In the genomic region with DNA sequence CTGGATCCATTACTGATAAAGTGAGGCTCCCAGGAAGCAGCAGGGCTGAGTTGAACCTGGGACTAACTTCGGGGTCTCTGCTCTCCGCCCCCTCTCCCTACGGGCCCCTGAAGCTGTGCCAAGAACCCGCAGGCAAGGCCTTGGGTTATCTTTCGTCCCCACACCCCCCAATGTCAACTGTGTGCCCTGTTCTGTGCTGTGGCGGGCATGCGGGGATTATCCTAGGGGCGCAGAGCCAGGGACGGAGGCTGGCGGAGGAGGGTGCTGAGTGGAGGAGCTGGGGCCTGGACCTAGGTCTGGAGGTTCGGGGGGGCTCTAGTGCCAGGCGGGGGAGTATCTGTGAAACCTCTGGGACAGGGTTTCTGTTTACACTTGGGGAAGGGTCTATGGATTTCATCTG, we compare ENCODE assay signal across 18 cellular contexts. TPM values are rescaled to one million over a fixed set of nuclear protein-coding genes. Genes with fewer than 3 reads are reported as not detected.
DNase-seq lines count a peak whose midpoint lies in the region; ATAC-seq, FAIRE-seq and TF ChIP-seq lines count a peak whose summit lies in the region.
"Had no signal": no experiment of that assay in that cellular context is flagged by ENCODE, and none has a peak within 500 bp of the region (broad histone marks: within the 10 kb centered on the region; RNA-seq: fewer than 3 reads in every experiment).

No MANE protein-coding gene starts in this region.

- CTCF ChIA-PET in activated CD8-positive, alpha-beta memory T cell treated with anti-CD3 and anti-CD28 coated beads, Interleukin-2, amount 10 ng/mL, durations not matched to agents 7 days and 5 days (lab: Charles Lee), result interaction anchor here (1.0 to 2.1 kb wide), 3 partner anchors 52 to 99 kb away, joined by 3 to 18 read pairs (median 4); a partner anchor contains a TSS
- CTCF ChIA-PET in T-cell (lab: Charles Lee), result no interaction called here

- peak overlapping the region; percentile 35 to 42 for H3K4ac ChIP-seq in mesenchymal stem cell (ENCODE audit: low read depth in 1 of 2, low read length in 2 of 2)

- no peak overlapping the region for H3K4me3 ChIP-seq in mesenchymal stem cell (ENCODE audit: insufficient read depth in 1 of 2, low read depth in 1 of 2, low read length in 2 of 2)
- no peak overlapping the region for H3K4me3 ChIP-seq in effector memory CD4-positive, alpha-beta T cell (ENCODE audit: insufficient read depth, low read depth, low read length, poor library complexity, severe bottlenecking)

- peak overlapping the region in 1 of 2 experiments; percentile 53 for H2BK12ac ChIP-seq in mesenchymal stem cell (ENCODE audit: low read length in 2 of 2)

- H3K23ac ChIP-seq in mesenchymal stem cell (ENCODE audit: low read length in 2 of 2), result peak overlapping the region in 1 of 2 experiments; percentile 43

- peaks cover 0 to 8% of the 10 kb centered on the region in 2 experiments for H3K27me3 ChIP-seq in mesenchymal stem cell (ENCODE audit: control insufficient read depth in 1 of 2, insufficient read depth in 1 of 2, low read length in 2 of 2)
- no peaks in the 10 kb centered on the region for H3K27me3 ChIP-seq in effector memory CD4-positive, alpha-beta T cell (replicated peaks; ENCODE audit: control insufficient read depth, insufficient read depth, low read length, poor library complexity, severe bottlenecking)

- no peak for TF ChIP-seq POLR2A in H54 (IDR thresholded peaks at IDR 0.05; ENCODE audit: low read depth, low read length)

- peak overlapping the region; percentile 83 for H4K8ac ChIP-seq in mesenchymal stem cell (ENCODE audit: low read length)

- DNase-seq in activated CD8-positive, alpha-beta memory T cell treated with anti-CD3 and anti-CD28 coated beads, Interleukin-2, amount 10 ng/mL, durations not matched to agents 7 days and 5 days, result no peak
- no peak for DNase-seq in activated CD8-positive, alpha-beta memory T cell treated with anti-CD3 and anti-CD28 coated beads for 24 hours
- DNase-seq in T-cell, result no peak
- DNase-seq in mesenchymal stem cell, result no peak
- DNase-seq in substantia nigra (lab: John Stamatoyannopoulos, UW), result no peak
- no peak for DNase-seq in OCI-M1 (lab: John Stamatoyannopoulos, UW)
- no peak for DNase-seq in effector memory CD4-positive, alpha-beta T cell
- no peak for DNase-seq in H54 (ENCODE audit: insufficient read length, low spot score)
- DNase-seq: activated naive CD4-positive, alpha-beta T cell treated with anti-CD3 and anti-CD28 coated beads, Interleukin-2, amount 10 ng/mL, durations not matched to agents 7 days and 5 days; GOT3; NCI-H2171 treated with DMSO at 0.1 percent for 48 hours had no signal

- peak overlapping the region; percentile 32 for H3K27ac Mint-ChIP-seq in activated CD8-positive, alpha-beta memory T cell treated with anti-CD3 and anti-CD28 coated beads, Interleukin-2, amount 10 ng/mL, durations not matched to agents 7 days and 5 days
- peak overlapping the region in 1 of 2 donors; percentile 73 for H3K27ac Mint-ChIP-seq in T-cell
- H3K27ac Mint-ChIP-seq: activated naive CD4-positive, alpha-beta T cell treated with anti-CD3 and anti-CD28 coated beads, Interleukin-2, amount 10 ng/mL, durations not matched to agents 7 days and 5 days; T-helper 2 cell treated with Interferon-gamma antibody and Interleukin-4, amounts not matched to agents 5 μg/mL and 100 μg/mL, for 36 hours had no signal

- H3K36me3 ChIP-seq in mesenchymal stem cell (ENCODE audit: control insufficient read depth in 1 of 2, insufficient read depth in 2 of 2, low read depth in 1 of 2, low read length in 2 of 2), result peaks cover 15 to 60% of the 10 kb centered on the region in 2 experiments
- H3K36me3 ChIP-seq in effector memory CD4-positive, alpha-beta T cell (ENCODE audit: control insufficient read depth, insufficient read depth, low read length), result peaks cover 6% of the 10 kb centered on the region

- 96% methylated on average over 10 of the region's 12 CpGs for WGBS in mesenchymal stem cell

- H3K4me1 ChIP-seq in mesenchymal stem cell (ENCODE audit: control insufficient read depth, insufficient read depth, low read depth, low read length), result peaks cover 18% of the 10 kb centered on the region
- H3K4me1 ChIP-seq in effector memory CD4-positive, alpha-beta T cell (ENCODE audit: control insufficient read depth, insufficient read depth, low read length, poor library complexity, severe bottlenecking), result peaks cover 31% of the 10 kb centered on the region

- peak overlapping the region in 1 of 2 experiments; percentile 47 for H3K18ac ChIP-seq in mesenchymal stem cell (ENCODE audit: low read depth in 1 of 2, low read length in 2 of 2)

- no peak for FAIRE-seq in H54 (lab: Jason Lieb, UNC)

- no peak overlapping the region for H3K4me3 Mint-ChIP-seq in activated CD8-positive, alpha-beta memory T cell treated with anti-CD3 and anti-CD28 coated beads, Interleukin-2, amount 10 ng/mL, durations not matched to agents 7 days and 5 days
- H3K4me3 Mint-ChIP-seq in T-cell, result peak overlapping the region in 2 of 3 donors; percentile 6 to 57
- H3K4me3 Mint-ChIP-seq: activated naive CD4-positive, alpha-beta T cell treated with anti-CD3 and anti-CD28 coated beads, Interleukin-2, amount 10 ng/mL, durations not matched to agents 7 days and 5 days; T-helper 2 cell treated with Interferon-gamma antibody and Interleukin-4, amounts not matched to agents 5 μg/mL and 100 μg/mL, for 36 hours had no signal

- H3K9ac ChIP-seq in mesenchymal stem cell (ENCODE audit: low read length), result no peak overlapping the region

- H3K36me3 Mint-ChIP-seq in activated CD8-positive, alpha-beta memory T cell treated with anti-CD3 and anti-CD28 coated beads, Interleukin-2, amount 10 ng/mL, durations not matched to agents 7 days and 5 days, result peaks cover 2% of the 10 kb centered on the region
- H3K36me3 Mint-ChIP-seq in T-cell, result peaks cover 14% of the 10 kb centered on the region

- no peak overlapping the region for H2BK5ac ChIP-seq in mesenchymal stem cell (ENCODE audit: low read depth, low read length, poor library complexity, severe bottlenecking)

- no peak for ATAC-seq in activated CD8-positive, alpha-beta memory T cell treated with anti-CD3 and anti-CD28 coated beads, Interleukin-2, amount 10 ng/mL, durations not matched to agents 7 days and 5 days
- no peak for ATAC-seq in T-cell (replicated peaks in 1 of 4)
- ATAC-seq: activated CD4-positive, CD25-positive, alpha-beta regulatory T cell treated with anti-CD3 and anti-CD28 coated beads, Interleukin-2, amount 50 U/mL, for 24 hours; Right ventricle myocardium inferior had no signal

- no peak overlapping the region for H2BK15ac ChIP-seq in mesenchymal stem cell (ENCODE audit: low read depth, poor library complexity, severe bottlenecking)

- peak overlapping the region; percentile 83 for H3K4me2 ChIP-seq in mesenchymal stem cell (ENCODE audit: low read length, poor library complexity, severe bottlenecking)

- POLR2A ChIA-PET in T-cell (lab: Charles Lee), result no interaction called here

- no peaks in the 10 kb centered on the region for H3K9me3 ChIP-seq in mesenchymal stem cell (ENCODE audit: control insufficient read depth, low read length)
- H3K9me3 ChIP-seq in effector memory CD4-positive, alpha-beta T cell (ENCODE audit: control insufficient read depth, low read length), result no peaks in the 10 kb centered on the region

- peak overlapping the region in 1 of 2 experiments; percentile 91 for H3K14ac ChIP-seq in mesenchymal stem cell (ENCODE audit: low read length in 2 of 2)

- peaks cover 4% of the 10 kb centered on the region for H3K79me1 ChIP-seq in mesenchymal stem cell (replicated peaks; ENCODE audit: low read length, poor library complexity, severe bottlenecking)

- no peaks in the 10 kb centered on the region for H3K27me3 Mint-ChIP-seq in activated CD8-positive, alpha-beta memory T cell treated with anti-CD3 and anti-CD28 coated beads, Interleukin-2, amount 10 ng/mL, durations not matched to agents 7 days and 5 days
- no peaks in the 10 kb centered on the region for H3K27me3 Mint-ChIP-seq in T-cell

- no peak overlapping the region for H2AK5ac ChIP-seq in mesenchymal stem cell (ENCODE audit: low read length, severe bottlenecking)

- peak overlapping the region; percentile 74 for H2BK120ac ChIP-seq in mesenchymal stem cell (ENCODE audit: low read depth, low read length)

- H3K27ac ChIP-seq in mesenchymal stem cell (ENCODE audit: low read length, poor library complexity, severe bottlenecking), result no peak overlapping the region
- H3K27ac ChIP-seq in substantia nigra (ENCODE audit: low read depth, low read length, poor library complexity, severe bottlenecking), result peak overlapping the region; percentile 33
- H3K27ac ChIP-seq in effector memory CD4-positive, alpha-beta T cell (ENCODE audit: insufficient read depth, low read length, poor library complexity, severe bottlenecking), result no peak overlapping the region

- peaks cover 45% of the 10 kb centered on the region for H3K4me1 Mint-ChIP-seq in activated CD8-positive, alpha-beta memory T cell treated with anti-CD3 and anti-CD28 coated beads, Interleukin-2, amount 10 ng/mL, durations not matched to agents 7 days and 5 days
- H3K4me1 Mint-ChIP-seq in T-cell, result peaks cover 18 to 45% (median 42%) of the 10 kb centered on the region in 3 donors

- H4K91ac ChIP-seq in mesenchymal stem cell (ENCODE audit: low read length), result peak overlapping the region; percentile 43

- H2AFZ ChIP-seq in mesenchymal stem cell (ENCODE audit: low read depth, low read length), result no peak overlapping the region

- H3K9me3 Mint-ChIP-seq in activated CD8-positive, alpha-beta memory T cell treated with anti-CD3 and anti-CD28 coated beads, Interleukin-2, amount 10 ng/mL, durations not matched to agents 7 days and 5 days (ENCODE audit: low read depth), result no peaks in the 10 kb centered on the region
- H3K9me3 Mint-ChIP-seq in T-cell, result no peaks in the 10 kb centered on the region
- H3K9me3 Mint-ChIP-seq: activated naive CD4-positive, alpha-beta T cell treated with anti-CD3 and anti-CD28 coated beads, Interleukin-2, amount 10 ng/mL, durations not matched to agents 7 days and 5 days; T-helper 2 cell treated with Interferon-gamma antibody and Interleukin-4, amounts not matched to agents 5 μg/mL and 100 μg/mL, for 36 hours had no signal

RNA-seq across cellular contexts. Expression of a gene that starts 26.4 kb away (rescaled TPM):
- total RNA-seq in activated CD8-positive, alpha-beta memory T cell treated with anti-CD3 and anti-CD28 coated beads, Interleukin-2, amount 10 ng/mL, durations not matched to agents 7 days and 5 days, result 10 to 100 TPM; 16.0 to 17.8 TPM
- 10 to 100 TPM; 18.4 to 27.1 (median 23.1) TPM for total RNA-seq in T-cell
- polyA plus RNA-seq in mesenchymal stem cell (2013, experiment 1 of 2), result 6.8 TPM
- 6.4 TPM for polyA plus RNA-seq in mesenchymal stem cell (2013, experiment 2 of 2)

RNA-seq across cellular contexts. Expression of a gene that starts 27.4 kb away (rescaled TPM):
- total RNA-seq in activated CD8-positive, alpha-beta memory T cell treated with anti-CD3 and anti-CD28 coated beads, Interleukin-2, amount 10 ng/mL, durations not matched to agents 7 days and 5 days, result 10 to 100 TPM; 82.5 to 94.3 TPM
- 100 to 1,000 TPM in 3 of 5 donors, 10 to 100 TPM in 2; 67.3 to 118 (median 110) TPM for total RNA-seq in T-cell
- polyA plus RNA-seq in mesenchymal stem cell (2013, experiment 1 of 2), result 14.8 TPM
- polyA plus RNA-seq in mesenchymal stem cell (2013, experiment 2 of 2), result 14.2 TPM

RNA-seq across cellular contexts. Expression of a gene that starts 41.5 kb away (rescaled TPM):
- total RNA-seq in activated CD8-positive, alpha-beta memory T cell treated with anti-CD3 and anti-CD28 coated beads, Interleukin-2, amount 10 ng/mL, durations not matched to agents 7 days and 5 days, result under 1 TPM; 0.29 to 0.47 TPM
- under 1 TPM in 1 of 5 donors, not detected in 4; 0.09 TPM for total RNA-seq in T-cell
- polyA plus RNA-seq in mesenchymal stem cell (2013, experiment 1 of 2), result 4.7 TPM
- polyA plus RNA-seq in mesenchymal stem cell (2013, experiment 2 of 2), result 3.7 TPM
- total RNA-seq: left lobe of liver had no signal
- polyA plus RNA-seq: neural cell had no signal

RNA-seq across cellular contexts. Expression of a gene that starts 48.3 kb away (rescaled TPM):
- not detected for total RNA-seq in activated CD8-positive, alpha-beta memory T cell treated with anti-CD3 and anti-CD28 coated beads, Interleukin-2, amount 10 ng/mL, durations not matched to agents 7 days and 5 days
- not detected for total RNA-seq in T-cell
- not detected for polyA plus RNA-seq in mesenchymal stem cell (2013, experiment 1 of 2)
- not detected for polyA plus RNA-seq in mesenchymal stem cell (2013, experiment 2 of 2)
- total RNA-seq: A172, left lobe of liver, right cardiac atrium, Right ventricle myocardium inferior had no signal
- polyA plus RNA-seq: neural cell, right cardiac atrium had no signal

RNA-seq across cellular contexts. Expression of a gene that starts 51.9 kb away (rescaled TPM):
- 10 to 100 TPM; 29.7 to 60.3 TPM for total RNA-seq in activated CD8-positive, alpha-beta memory T cell treated with anti-CD3 and anti-CD28 coated beads, Interleukin-2, amount 10 ng/mL, durations not matched to agents 7 days and 5 days
- total RNA-seq in T-cell, result 10 to 100 TPM; 44.2 to 82.4 (median 66.5) TPM
- polyA plus RNA-seq in mesenchymal stem cell (2013, experiment 1 of 2), result 7.5 TPM
- 7.9 TPM for polyA plus RNA-seq in mesenchymal stem cell (2013, experiment 2 of 2)
